ENCODE assay signal across 14 cellular contexts in genomic region chr4:125390126-125390525, GRCh38.
DNase-seq lines count a peak whose midpoint lies in the region; ATAC-seq, FAIRE-seq and TF ChIP-seq lines count a peak whose summit lies in the region.
"Had no signal": no experiment of that assay in that cellular context is flagged by ENCODE, and none has a peak within 500 bp of the region (broad histone marks: within the 10 kb centered on the region; RNA-seq: fewer than 3 reads in every experiment).

No MANE protein-coding gene starts in this region.

- H3K9ac ChIP-seq in skeletal muscle tissue (ENCODE audit: low read depth in 1 of 3, low read length in 3 of 3), result no peak overlapping the region

- peak overlapping the region; percentile 20 for H3K27ac ChIP-seq in skeletal muscle tissue (ENCODE audit: low read depth, low read length)

- no peaks in the 10 kb centered on the region for H3K36me3 Mint-ChIP-seq in activated naive CD4-positive, alpha-beta T cell treated with anti-CD3 and anti-CD28 coated beads, Interleukin-2, amount 10 ng/mL, durations not matched to agents 7 days and 5 days
- H3K36me3 Mint-ChIP-seq: activated naive CD4-positive, alpha-beta T cell treated with anti-CD3 and anti-CD28 coated beads, Interleukin-2, amount 50 U/mL, for 72 hours had no signal

- peak; percentile 44 to 86 for ATAC-seq in left cardiac atrium
- no peak for ATAC-seq in activated CD4-positive, CD25-positive, alpha-beta regulatory T cell treated with anti-CD3 and anti-CD28 coated beads, Interleukin-2, amount 50 U/mL, for 24 hours
- ATAC-seq: activated naive CD4-positive, alpha-beta T cell treated with anti-CD3 and anti-CD28 coated beads, Interleukin-2, amount 50 U/mL, for 72 hours; WTC11 had no signal

- H3K4me3 ChIP-seq in astrocyte of the cerebellum (ENCODE audit: low read depth, low read length), result peak overlapping the region; percentile 0
- no peak overlapping the region for H3K4me3 ChIP-seq in skeletal muscle tissue (ENCODE audit: low read length in 3 of 3)
- H3K4me3 ChIP-seq: skin epidermis had no signal

- CTCF ChIA-PET in activated naive CD4-positive, alpha-beta T cell treated with anti-CD3 and anti-CD28 coated beads, Interleukin-2, amount 10 ng/mL, durations not matched to agents 7 days and 5 days (lab: Charles Lee), result interaction anchor here (0.6 kb wide), 1 partner anchor 1614 kb away, joined by 3 read pairs; no protein-coding TSS in a partner anchor

- no peak overlapping the region for H3K27ac Mint-ChIP-seq in activated naive CD4-positive, alpha-beta T cell treated with anti-CD3 and anti-CD28 coated beads, Interleukin-2, amount 10 ng/mL, durations not matched to agents 7 days and 5 days
- H3K27ac Mint-ChIP-seq: activated naive CD4-positive, alpha-beta T cell treated with anti-CD3 and anti-CD28 coated beads, Interleukin-2, amount 50 U/mL, for 72 hours had no signal

- in situ Hi-C loops in astrocyte of the cerebellum (cut with HindIII; ENCODE audit: low sequenced_read_pairs), result no loop called here

- H3K9me3 Mint-ChIP-seq in activated naive CD4-positive, alpha-beta T cell treated with anti-CD3 and anti-CD28 coated beads, Interleukin-2, amount 10 ng/mL, durations not matched to agents 7 days and 5 days, result peaks cover 3% of the 10 kb centered on the region

- no peaks in the 10 kb centered on the region for H3K9me3 ChIP-seq in skeletal muscle tissue (ENCODE audit: control insufficient read depth in 3 of 3, low read length in 3 of 3)

- no peak for DNase-seq in GM19239 (ENCODE audit: insufficient read length, low spot score)
- peak; percentile 38 for DNase-seq in astrocyte of the cerebellum (ENCODE audit: low read depth)
- DNase-seq in left cardiac atrium, result no peak
- no peak for DNase-seq in GM19240 (ENCODE audit: insufficient read length, low spot score)
- no peak for DNase-seq in activated naive CD4-positive, alpha-beta T cell treated with anti-CD3 and anti-CD28 coated beads, Interleukin-2, amount 10 ng/mL, durations not matched to agents 7 days and 5 days
- no peak for DNase-seq in NCI-H345 treated with DMSO at 0.1 percent for 48 hours (lab: John Stamatoyannopoulos, UW; ENCODE audit: unreplicated experiment)
- DNase-seq: DMS153; NCI-H69; stimulated activated naive CD4-positive, alpha-beta T cell had no signal

- intact Hi-C loops in left cardiac atrium (cut with DNase I), result loop anchor here in 1 of 2 donors (10.0 kb wide), 1 partner anchor 65 kb away; no protein-coding TSS in a partner anchor

- no peak overlapping the region for H3K4me3 Mint-ChIP-seq in activated naive CD4-positive, alpha-beta T cell treated with anti-CD3 and anti-CD28 coated beads, Interleukin-2, amount 10 ng/mL, durations not matched to agents 7 days and 5 days
- H3K4me3 Mint-ChIP-seq: WTC11 had no signal

- no peaks in the 10 kb centered on the region for H3K27me3 ChIP-seq in skeletal muscle tissue (ENCODE audit: control insufficient read depth in 3 of 3, insufficient read depth in 3 of 3, low read length in 3 of 3)

- TF ChIP-seq CTCF in astrocyte of the cerebellum (IDR thresholded peaks at IDR 0.05; ENCODE audit: low read depth, low read length, missing control alignments), result no peak

- H3K4me1 ChIP-seq in skeletal muscle tissue (ENCODE audit: control insufficient read depth in 3 of 3, insufficient read depth in 3 of 3, low read length in 3 of 3), result peaks cover 0 to 10% (median 7%) of the 10 kb centered on the region in 3 donors

- H3K36me3 ChIP-seq in skeletal muscle tissue (ENCODE audit: control insufficient read depth in 3 of 3, insufficient read depth in 3 of 3, low read length in 3 of 3), result no peaks in the 10 kb centered on the region

- H3K4me1 Mint-ChIP-seq in activated naive CD4-positive, alpha-beta T cell treated with anti-CD3 and anti-CD28 coated beads, Interleukin-2, amount 10 ng/mL, durations not matched to agents 7 days and 5 days, result no peaks in the 10 kb centered on the region

- peak; percentile 54 for FAIRE-seq in GM19239 (lab: Jason Lieb, UNC)

- no peaks in the 10 kb centered on the region for H3K27me3 Mint-ChIP-seq in activated naive CD4-positive, alpha-beta T cell treated with anti-CD3 and anti-CD28 coated beads, Interleukin-2, amount 10 ng/mL, durations not matched to agents 7 days and 5 days

Comparison
In these comparisons a context has a peak if more than half of its experiments do, and no peak if none do; other contexts are left out.
1. ATAC-seq: peak in left cardiac atrium (2 of 2); none in activated CD4-positive, CD25-positive, alpha-beta regulatory T cell treated with anti-CD3 and anti-CD28 coated beads, Interleukin-2, amount 50 U/mL, for 24 hours (0 of 2).